1 cellular context compared by ENCODE assay signal in the genomic region with DNA sequence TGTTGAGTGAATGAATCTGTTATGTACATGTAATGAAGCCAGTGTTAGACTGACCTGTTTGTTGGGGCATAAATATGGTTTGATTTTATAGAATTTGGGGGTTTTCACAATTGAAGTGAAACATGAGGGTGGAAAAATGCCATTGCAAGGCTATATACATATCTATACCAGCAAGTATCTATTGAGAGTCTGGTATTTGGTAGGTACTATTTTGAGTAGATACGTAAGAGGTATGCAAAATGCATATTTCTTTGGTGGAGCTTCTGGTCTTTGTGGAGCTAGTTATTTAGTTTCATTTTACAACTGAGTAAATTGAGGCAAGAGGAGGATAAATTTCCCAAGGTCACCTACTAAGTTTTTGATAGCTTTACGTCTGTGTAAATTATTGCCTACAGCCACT.
TF ChIP-seq lines count a peak whose summit lies in the region.

No MANE protein-coding gene starts in this region.

TF ChIP-seq in K562, 482 proteins besides CTCF, POLR2A, EP300 and RAD21 (continued from another document):
- TF ChIP-seq ATF2 (CRISPR knock-in tag; IDR thresholded peaks at IDR 0.05) (no peak), NELFE (IDR thresholded peaks at IDR 0.05; ENCODE audit: insufficient read depth, insufficient read length) (no peak), SIN3A (IDR thresholded peaks at IDR 0.05; ENCODE audit: borderline replicate concordance in 2 of 2, control insufficient read depth in 1 of 2, low read depth in 2 of 2, low read length in 2 of 2) (no peak), ZNF780A (CRISPR knock-in tag; IDR thresholded peaks at IDR 0.05) (no peak), NFRKB (IDR thresholded peaks at IDR 0.05; ENCODE audit: low read depth) (peak; percentile 19; the same call in 1 of the 2 replicates), TEAD4 (IDR thresholded peaks at IDR 0.05; ENCODE audit: low read length) (no peak), TEAD4 (CRISPR knock-in tag; IDR thresholded peaks at IDR 0.05; ENCODE audit: borderline replicate concordance) (no peak), BCL6 (CRISPR knock-in tag; IDR thresholded peaks at IDR 0.05) (no peak), DIDO1 (tag; IDR thresholded peaks at IDR 0.05; ENCODE audit: low read depth) (no peak), HDAC1 (IDR thresholded peaks at IDR 0.05) (no peak), MXI1 (IDR thresholded peaks at IDR 0.05; ENCODE audit: low read depth, low read length) (no peak), RBM15 (IDR thresholded peaks at IDR 0.05; ENCODE audit: insufficient read depth, low read length) (no peak), TRIM24 (IDR thresholded peaks at IDR 0.05) (no peak), MLLT1 (IDR thresholded peaks at IDR 0.05) (no peak), ZNF282 (CRISPR knock-in tag; IDR thresholded peaks at IDR 0.05) (no peak), SP1 (CRISPR knock-in tag; IDR thresholded peaks at IDR 0.05) (no peak)
- TF ChIP-seq, protein P1, sequence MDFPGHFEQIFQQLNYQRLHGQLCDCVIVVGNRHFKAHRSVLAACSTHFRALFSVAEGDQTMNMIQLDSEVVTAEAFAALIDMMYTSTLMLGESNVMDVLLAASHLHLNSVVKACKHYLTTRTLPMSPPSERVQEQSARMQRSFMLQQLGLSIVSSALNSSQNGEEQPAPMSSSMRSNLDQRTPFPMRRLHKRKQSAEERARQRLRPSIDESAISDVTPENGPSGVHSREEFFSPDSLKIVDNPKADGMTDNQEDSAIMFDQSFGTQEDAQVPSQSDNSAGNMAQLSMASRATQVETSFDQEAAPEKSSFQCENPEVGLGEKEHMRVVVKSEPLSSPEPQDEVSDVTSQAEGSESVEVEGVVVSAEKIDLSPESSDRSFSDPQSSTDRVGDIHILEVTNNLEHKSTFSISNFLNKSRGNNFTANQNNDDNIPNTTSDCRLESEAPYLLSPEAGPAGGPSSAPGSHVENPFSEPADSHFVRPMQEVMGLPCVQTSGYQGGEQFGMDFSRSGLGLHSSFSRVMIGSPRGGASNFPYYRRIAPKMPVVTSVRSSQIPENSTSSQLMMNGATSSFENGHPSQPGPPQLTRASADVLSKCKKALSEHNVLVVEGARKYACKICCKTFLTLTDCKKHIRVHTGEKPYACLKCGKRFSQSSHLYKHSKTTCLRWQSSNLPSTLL (IDR thresholded peaks at IDR 0.05), result no peak
